In genomic region chr3:46504780-46505179, GRCh38 we compare ENCODE assay signal across 16 cellular contexts. TPM values are rescaled to one million over a fixed set of nuclear protein-coding genes. Genes with fewer than 3 reads are reported as not detected.
A peak's percentile ranks its signal among the peaks of the same experiment; 100 is the strongest.
DNase-seq lines count a peak whose midpoint lies in the region; ATAC-seq and TF ChIP-seq lines count a peak whose summit lies in the region.
"Had no signal": no experiment of that assay in that cellular context is flagged by ENCODE, and none has a peak within 500 bp of the region (broad histone marks: within the 10 kb centered on the region; RNA-seq: fewer than 3 reads in every experiment).

No MANE protein-coding gene starts in this region.

- in situ Hi-C loops in brain microvascular endothelial cell (cut with HindIII; ENCODE audit: low pct_ligation_motif_present, low sequenced_read_pairs) = no loop called here

- intact Hi-C loops in natural killer cell (cut with micrococcal nuclease) = no loop called here
- intact Hi-C loops in left colon (cut with DNase I, micrococcal nuclease) = no loop called here

- TF ChIP-seq CTCF in natural killer cell (IDR thresholded peaks at IDR 0.05) (no peak), brain microvascular endothelial cell (IDR thresholded peaks at IDR 0.05; ENCODE audit: low read depth, low read length, missing control alignments) (no peak)

- H3K4me1 Mint-ChIP-seq in natural killer cell = peaks cover 0 to 10% of the 10 kb centered on the region in 2 donors
- H3K4me1 Mint-ChIP-seq in natural killer cell treated with Interleukin-12 subunit alpha and Interleukin-12 subunit beta and Interleukin-15 and Interleukin-18, amount 100 ng/mL, for 72 hours (ENCODE audit: low read depth in 2 of 2) = peaks cover 9 to 10% of the 10 kb centered on the region in 2 donors
- H3K4me1 Mint-ChIP-seq in naive B cell = peaks cover 25 to 40% (median 33%) of the 10 kb centered on the region in 3 donors
- H3K4me1 Mint-ChIP-seq: neural progenitor cell had no signal

- H3K27me3 ChIP-seq in brain microvascular endothelial cell (replicated peaks) = no peaks in the 10 kb centered on the region
- H3K27me3 ChIP-seq: neural progenitor cell, right atrium auricular region, suprapubic skin had no signal

- no peak overlapping the region for H3K27ac ChIP-seq in brain microvascular endothelial cell
- H3K27ac ChIP-seq: neural progenitor cell, right atrium auricular region, suprapubic skin had no signal

- ATAC-seq in natural killer cell (peak in 2 of 3 donors; percentile 66 to 80), naive B cell (ENCODE audit: low read depth in 2 of 2) (peak; percentile 61 to 65), GM19351 (IDR thresholded peaks at IDR 0.05; ENCODE audit: unreplicated experiment) (no peak), left colon (no peak)
- ATAC-seq in natural killer cell treated with Interleukin-12 subunit alpha and Interleukin-12 subunit beta and Interleukin-15 and Interleukin-18, amount 100 ng/mL, for 72 hours = no peak
- ATAC-seq in stimulated activated naive CD8-positive, alpha-beta T cell treated with anti-CD3 and anti-CD28 coated beads, Interleukin-15, Interleukin-2, amounts not matched to agents 100 U/mL and 50 U/mL, for 24 hours = peak; percentile 26
- ATAC-seq: HepG2 had no signal

- H3K36me3 ChIP-seq in brain microvascular endothelial cell (replicated peaks) = no peaks in the 10 kb centered on the region
- H3K36me3 ChIP-seq: neural progenitor cell, right atrium auricular region, suprapubic skin had no signal

- DNase-seq in natural killer cell (no peak), activated T-cell treated with anti-CD3 and anti-CD28 coated beads for 4 hours (peak; percentile 7), naive B cell (peak; percentile 23), brain microvascular endothelial cell (no peak), left colon (no peak)
- no peak for DNase-seq in natural killer cell treated with Interleukin-12 subunit alpha and Interleukin-12 subunit beta and Interleukin-15 and Interleukin-18, amount 100 ng/mL, for 72 hours (ENCODE audit: low spot score)
- peak; percentile 21 for DNase-seq in stimulated activated naive CD8-positive, alpha-beta T cell treated with anti-CD3 and anti-CD28 coated beads, Interleukin-15, Interleukin-2, amounts not matched to agents 100 U/mL and 50 U/mL, for 24 hours
- DNase-seq: activated gamma-delta T cell treated with Interleukin-2 at 50 U/mL for 16 hours, NCI-H1092 had no signal

- H3K9me3 Mint-ChIP-seq in natural killer cell (no peaks in the 10 kb centered on the region), naive B cell (peaks cover 3 to 14% (median 10%) of the 10 kb centered on the region in 7 donors)
- no peaks in the 10 kb centered on the region for H3K9me3 Mint-ChIP-seq in natural killer cell treated with Interleukin-12 subunit alpha and Interleukin-12 subunit beta and Interleukin-15 and Interleukin-18, amount 100 ng/mL, for 72 hours
- H3K9me3 Mint-ChIP-seq: neural progenitor cell had no signal

- no peak overlapping the region for H3K27ac Mint-ChIP-seq in natural killer cell
- no peak overlapping the region for H3K27ac Mint-ChIP-seq in natural killer cell treated with Interleukin-12 subunit alpha and Interleukin-12 subunit beta and Interleukin-15 and Interleukin-18, amount 100 ng/mL, for 72 hours
- H3K27ac Mint-ChIP-seq in naive B cell = no peak overlapping the region
- H3K27ac Mint-ChIP-seq: neural progenitor cell had no signal

- no peak overlapping the region for H3K4me3 Mint-ChIP-seq in natural killer cell
- no peak overlapping the region for H3K4me3 Mint-ChIP-seq in natural killer cell treated with Interleukin-12 subunit alpha and Interleukin-12 subunit beta and Interleukin-15 and Interleukin-18, amount 100 ng/mL, for 72 hours
- H3K4me3 Mint-ChIP-seq in naive B cell = no peak overlapping the region
- H3K4me3 Mint-ChIP-seq: neural progenitor cell had no signal

- H3K36me3 Mint-ChIP-seq in natural killer cell (no peaks in the 10 kb centered on the region), naive B cell (peaks cover 0 to 17% of the 10 kb centered on the region in 2 donors)
- no peaks in the 10 kb centered on the region for H3K36me3 Mint-ChIP-seq in natural killer cell treated with Interleukin-12 subunit alpha and Interleukin-12 subunit beta and Interleukin-15 and Interleukin-18, amount 100 ng/mL, for 72 hours
- H3K36me3 Mint-ChIP-seq: neural progenitor cell had no signal

- H3K27me3 Mint-ChIP-seq in natural killer cell (ENCODE audit: low read depth in 2 of 2) = peaks cover 10 to 19% of the 10 kb centered on the region in 2 donors
- peaks cover 0 to 9% of the 10 kb centered on the region in 2 donors for H3K27me3 Mint-ChIP-seq in natural killer cell treated with Interleukin-12 subunit alpha and Interleukin-12 subunit beta and Interleukin-15 and Interleukin-18, amount 100 ng/mL, for 72 hours
- peaks cover 0 to 8% (median under 1%) of the 10 kb centered on the region in 3 donors for H3K27me3 Mint-ChIP-seq in naive B cell

- no peak overlapping the region for H3K4me3 ChIP-seq in brain microvascular endothelial cell (ENCODE audit: low read depth, low read length)
- H3K4me3 ChIP-seq: lung, neural progenitor cell, right atrium auricular region, suprapubic skin had no signal

RNA-seq across cellular contexts. Expression of gene RTP3, which starts 7.0 kb away (rescaled TPM):
- total RNA-seq in natural killer cell (not detected), left colon (not detected)
- total RNA-seq in natural killer cell treated with Interleukin-12 subunit alpha and Interleukin-12 subunit beta and Interleukin-15 and Interleukin-18, amount 100 ng/mL, for 72 hours = not detected
- polyA plus RNA-seq in naive B cell (ENCODE audit: low read depth in 6 of 6) = not detected
- total RNA-seq: lung, right atrium auricular region, suprapubic skin had no signal
- polyA plus RNA-seq: HepG2, lung had no signal

RNA-seq across cellular contexts. Expression of gene LTF, which starts 40.1 kb away (rescaled TPM):
- total RNA-seq in natural killer cell (1 to 10 TPM in 2 of 3 donors, not detected in 1; 1.0 to 1.1 TPM), left colon (1 to 10 TPM in 1 of 2 donors, under 1 TPM in 1; 0.53 to 1.0 TPM)
- under 1 TPM in 1 of 2 donors, not detected in 1; 0.20 TPM for total RNA-seq in natural killer cell treated with Interleukin-12 subunit alpha and Interleukin-12 subunit beta and Interleukin-15 and Interleukin-18, amount 100 ng/mL, for 72 hours
- polyA plus RNA-seq in naive B cell (ENCODE audit: low read depth in 6 of 6) = 1 to 10 TPM in 1 of 6 donors, not detected in 5; 2.5 TPM
- total RNA-seq: H4, HepG2 had no signal
- polyA plus RNA-seq: HepG2 had no signal

Comparison
In these comparisons a context has a peak if more than half of its experiments do, and no peak if none do; other contexts are left out.
1. ATAC-seq: peak in natural killer cell (2 of 3), naive B cell (2 of 2) and stimulated activated naive CD8-positive, alpha-beta T cell treated with anti-CD3 and anti-CD28 coated beads, Interleukin-15, Interleukin-2, amounts not matched to agents 100 U/mL and 50 U/mL, for 24 hours (single experiment); none in natural killer cell treated with Interleukin-12 subunit alpha and Interleukin-12 subunit beta and Interleukin-15 and Interleukin-18, amount 100 ng/mL, for 72 hours (0 of 2), GM19351 (single experiment) and left colon (single experiment).
2. DNase-seq: peak in activated T-cell treated with anti-CD3 and anti-CD28 coated beads for 4 hours (single experiment), naive B cell (single experiment) and stimulated activated naive CD8-positive, alpha-beta T cell treated with anti-CD3 and anti-CD28 coated beads, Interleukin-15, Interleukin-2, amounts not matched to agents 100 U/mL and 50 U/mL, for 24 hours (single experiment); none in natural killer cell (single experiment), natural killer cell treated with Interleukin-12 subunit alpha and Interleukin-12 subunit beta and Interleukin-15 and Interleukin-18, amount 100 ng/mL, for 72 hours (single experiment), brain microvascular endothelial cell (single experiment) and left colon (0 of 2).